Comparison of ENCODE assay signal across 16 cellular contexts in genomic region chr17:45309400-45309799, GRCh38. TPM values are rescaled to one million over a fixed set of nuclear protein-coding genes. Genes with fewer than 3 reads are reported as not detected.
DNase-seq lines count a peak whose midpoint lies in the region; ATAC-seq lines count a peak whose summit lies in the region.
"Had no signal": no experiment of that assay in that cellular context is flagged by ENCODE, and none has a peak within 500 bp of the region (broad histone marks: within the 10 kb centered on the region; RNA-seq: fewer than 3 reads in every experiment).

No MANE protein-coding gene starts in this region.

- peaks cover 73% of the 10 kb centered on the region for H3K36me3 Mint-ChIP-seq in stimulated activated naive CD8-positive, alpha-beta T cell treated with anti-CD3 and anti-CD28 coated beads, Interleukin-15, Interleukin-2, amounts not matched to agents 100 ng/mL and 50 ng/mL, for 24 hours (ENCODE audit: low read depth)
- H3K36me3 Mint-ChIP-seq in activated T-helper 17 cell treated with anti-CD3 and anti-CD28 coated beads, Interleukin-2, amount 50 U/mL, for 72 hours (ENCODE audit: low read depth): peaks cover 98% of the 10 kb centered on the region
- H3K36me3 Mint-ChIP-seq in naive B cell: peaks cover 0 to 5% of the 10 kb centered on the region in 2 donors

- peak overlapping the region; percentile 98 for H3K27ac Mint-ChIP-seq in stimulated activated naive CD8-positive, alpha-beta T cell treated with anti-CD3 and anti-CD28 coated beads, Interleukin-15, Interleukin-2, amounts not matched to agents 100 ng/mL and 50 ng/mL, for 24 hours
- H3K27ac Mint-ChIP-seq in activated T-helper 17 cell treated with anti-CD3 and anti-CD28 coated beads, Interleukin-2, amount 50 U/mL, for 72 hours: peak overlapping the region; percentile 98
- H3K27ac Mint-ChIP-seq in naive B cell: peak overlapping the region in 2 of 6 donors; percentile 83 to 97

- no peak for ATAC-seq in stimulated activated naive CD8-positive, alpha-beta T cell treated with anti-CD3 and anti-CD28 coated beads, Interleukin-15, Interleukin-2, amounts not matched to agents 100 U/mL and 50 U/mL, for 24 hours
- ATAC-seq in activated T-helper 17 cell treated with anti-CD3 and anti-CD28 coated beads, Interleukin-2, amount 50 U/mL, for 72 hours (replicated peaks): no peak
- ATAC-seq in naive B cell (ENCODE audit: low read depth in 2 of 2) (no peak), HG02884 (IDR thresholded peaks at IDR 0.05; ENCODE audit: unreplicated experiment) (no peak)
- ATAC-seq: PC-3 had no signal

- no peaks in the 10 kb centered on the region for H3K27me3 Mint-ChIP-seq in stimulated activated naive CD8-positive, alpha-beta T cell treated with anti-CD3 and anti-CD28 coated beads, Interleukin-15, Interleukin-2, amounts not matched to agents 100 ng/mL and 50 ng/mL, for 24 hours
- H3K27me3 Mint-ChIP-seq in activated T-helper 17 cell treated with anti-CD3 and anti-CD28 coated beads, Interleukin-2, amount 50 U/mL, for 72 hours: no peaks in the 10 kb centered on the region
- H3K27me3 Mint-ChIP-seq in naive B cell: no peaks in the 10 kb centered on the region

- no peaks in the 10 kb centered on the region for H3K9me3 Mint-ChIP-seq in stimulated activated naive CD8-positive, alpha-beta T cell treated with anti-CD3 and anti-CD28 coated beads, Interleukin-15, Interleukin-2, amounts not matched to agents 100 ng/mL and 50 ng/mL, for 24 hours
- H3K9me3 Mint-ChIP-seq in activated T-helper 17 cell treated with anti-CD3 and anti-CD28 coated beads, Interleukin-2, amount 50 U/mL, for 72 hours: no peaks in the 10 kb centered on the region
- H3K9me3 Mint-ChIP-seq in naive B cell: no peaks in the 10 kb centered on the region

- H3K4me1 Mint-ChIP-seq in stimulated activated naive CD8-positive, alpha-beta T cell treated with anti-CD3 and anti-CD28 coated beads, Interleukin-15, Interleukin-2, amounts not matched to agents 100 ng/mL and 50 ng/mL, for 24 hours (ENCODE audit: low read depth): peaks cover 97% of the 10 kb centered on the region
- peaks cover 53% of the 10 kb centered on the region for H3K4me1 Mint-ChIP-seq in activated T-helper 17 cell treated with anti-CD3 and anti-CD28 coated beads, Interleukin-2, amount 50 U/mL, for 72 hours
- H3K4me1 Mint-ChIP-seq in naive B cell: peaks cover 65 to 91% (median 80%) of the 10 kb centered on the region in 3 donors

- DNase-seq in stimulated activated naive CD8-positive, alpha-beta T cell treated with anti-CD3 and anti-CD28 coated beads, Interleukin-15, Interleukin-2, amounts not matched to agents 100 U/mL and 50 U/mL, for 24 hours: no peak
- DNase-seq in naive B cell (no peak), NAMALWA (ENCODE audit: low spot score) (no peak), SIG-M5 (lab: John Stamatoyannopoulos, UW) (no peak)
- no peak for DNase-seq in activated CD4-positive, CD25-positive, alpha-beta regulatory T cell (lab: John Stamatoyannopoulos, UW)
- DNase-seq: BE2C, H7, NCI-H1048, NCI-H446, PC-3 had no signal

- H3K4me3 Mint-ChIP-seq in stimulated activated naive CD8-positive, alpha-beta T cell treated with anti-CD3 and anti-CD28 coated beads, Interleukin-15, Interleukin-2, amounts not matched to agents 100 ng/mL and 50 ng/mL, for 24 hours: peak overlapping the region; percentile 23
- H3K4me3 Mint-ChIP-seq in activated T-helper 17 cell treated with anti-CD3 and anti-CD28 coated beads, Interleukin-2, amount 50 U/mL, for 72 hours: peak overlapping the region; percentile 93
- peak overlapping the region in 7 of 8 donors; percentile 44 to 90 (median 58) for H3K4me3 Mint-ChIP-seq in naive B cell

RNA-seq across cellular contexts. Expression of gene MAP3K14, which starts 7.4 kb away (rescaled TPM):
- total RNA-seq in activated T-helper 17 cell treated with anti-CD3 and anti-CD28 coated beads, Interleukin-2, amount 50 U/mL, for 72 hours: 10 to 100 TPM; 36.3 to 49.5 TPM
- polyA plus RNA-seq in naive B cell (ENCODE audit: low read depth in 6 of 6): 10 to 100 TPM; 13.3 to 38.9 (median 19.1) TPM

RNA-seq across cellular contexts. Expression of gene SPATA32, which starts 47.5 kb away (rescaled TPM):
- under 1 TPM; 0.13 to 0.32 TPM for total RNA-seq in activated T-helper 17 cell treated with anti-CD3 and anti-CD28 coated beads, Interleukin-2, amount 50 U/mL, for 72 hours
- polyA plus RNA-seq in naive B cell (ENCODE audit: low read depth in 6 of 6): 1 to 10 TPM in 1 of 6 donors, under 1 TPM in 4, not detected in 1; 0.16 to 4.6 (median 0.31) TPM
- total RNA-seq: hepatocyte, HT1080, lower leg skin, PC-3 had no signal

Comparison
In these comparisons a context has a peak if more than half of its experiments do, and no peak if none do; other contexts are left out.
1. H3K4me3 Mint-ChIP-seq: peak in every context shown above with its lines; median percentile 93 in activated T-helper 17 cell treated with anti-CD3 and anti-CD28 coated beads, Interleukin-2, amount 50 U/mL, for 72 hours; 58 in naive B cell; 23 in stimulated activated naive CD8-positive, alpha-beta T cell treated with anti-CD3 and anti-CD28 coated beads, Interleukin-15, Interleukin-2, amounts not matched to agents 100 ng/mL and 50 ng/mL, for 24 hours.